8 cellular contexts compared by ENCODE assay signal in genomic region chr7:7182156-7183060, GRCh38. TPM values are rescaled to one million over a fixed set of nuclear protein-coding genes. Genes with fewer than 3 reads are reported as not detected.
DNase-seq lines count a peak whose midpoint lies in the region; ATAC-seq and TF ChIP-seq lines count a peak whose summit lies in the region.

Gene C1GALT1 (plus strand): TSS chr7:7182544. CDS start chr7:7234320, 51,776 bp downstream.

- 0 out of 22 replicates have a peak, but pooled peaks cover 0 to 4% (median 0%) of the 10 kb centered on the region in 11 experiments for H3K9me3 ChIP-seq in BLaER1 treated with 17β-estradiol and CSF1 and Interleukin-3, amounts not matched to agents 10 nM and 100 nM (replicated peaks in 1 of 11)
- H3K9me3 ChIP-seq in colonic mucosa: no peaks in the 10 kb centered on the region

- peaks cover 7 to 23% (median 14%) of the 10 kb centered on the region in 11 experiments; a peak in 17 of 22 replicates for H3K36me3 ChIP-seq in BLaER1 treated with 17β-estradiol and CSF1 and Interleukin-3, amounts not matched to agents 10 nM and 100 nM
- H3K36me3 ChIP-seq in colonic mucosa: no peaks in the 10 kb centered on the region

- peaks cover 25 to 36% (median 30%) of the 10 kb centered on the region in 10 experiments for H3K4me1 ChIP-seq in BLaER1 treated with 17β-estradiol and CSF1 and Interleukin-3, amounts not matched to agents 10 nM and 100 nM
- H3K4me1 ChIP-seq in colonic mucosa: no peaks in the 10 kb centered on the region

- H3K4me3 ChIP-seq in BLaER1 treated with 17β-estradiol and CSF1 and Interleukin-3, amounts not matched to agents 10 nM and 100 nM: peak within 1 kb of the TSS; percentile 74 to 97 (median 93)
- H3K4me3 ChIP-seq in colonic mucosa: peak within 1 kb of the TSS; percentile 84

- H3K9ac ChIP-seq in BLaER1 treated with 17β-estradiol and CSF1 and Interleukin-3, amounts not matched to agents 10 nM and 100 nM: peak within 1 kb of the TSS; percentile 86 to 95 (median 90)
- H3K9ac ChIP-seq in colonic mucosa (ENCODE audit: low read depth in 2 of 2, low read length in 2 of 2): peak within 1 kb of the TSS; percentile 98 to 100

- peaks cover 0 to 22% (median 0%) of the 10 kb centered on the region in 11 experiments; a peak in 3 of 22 replicates for H4K20me1 ChIP-seq in BLaER1 treated with 17β-estradiol and CSF1 and Interleukin-3, amounts not matched to agents 10 nM and 100 nM

- H3K27ac ChIP-seq in BLaER1 treated with 17β-estradiol and CSF1 and Interleukin-3, amounts not matched to agents 10 nM and 100 nM: peak within 1 kb of the TSS; percentile 86 to 94 (median 89)
- H3K27ac ChIP-seq in colonic mucosa: peak within 1 kb of the TSS; percentile 98
- H3K27ac ChIP-seq in layer of hippocampus (ENCODE audit: low read depth, low read length): peak within 1 kb of the TSS; percentile 98

- intact Hi-C loops in colonic mucosa (cut with DNase I): loop anchor here (10.0 kb wide), 1 partner anchor 78 kb away; no protein-coding TSS in a partner anchor

- peak; percentile 76 for ATAC-seq in HG03460 (IDR thresholded peaks at IDR 0.05; ENCODE audit: unreplicated experiment)

- DNase-seq in GM19240 (ENCODE audit: insufficient read length, low spot score): peak; percentile 60
- peak; percentile 83 for DNase-seq in NCI-H524 treated with DMSO at 0.1 percent for 48 hours (lab: John Stamatoyannopoulos, UW)
- DNase-seq in activated CD4-positive, alpha-beta T cell treated with anti-CD3 and anti-CD28 coated beads for 48 hours: peak; percentile 98
- peak; percentile 98 for DNase-seq in colonic mucosa
- DNase-seq in stimulated activated CD4-positive, alpha-beta T cell treated with anti-CD3 and anti-CD28 coated beads, Interleukin-1b, Interleukin-23, amount 100 ng/mL, for 4 hours (ENCODE audit: low read depth in 2 of 2): peak; percentile 98

- H3K4me2 ChIP-seq in BLaER1 treated with 17β-estradiol and CSF1 and Interleukin-3, amounts not matched to agents 10 nM and 100 nM: peak within 1 kb of the TSS; percentile 77 to 94 (median 86)

- H3K27me3 ChIP-seq in BLaER1 treated with 17β-estradiol and CSF1 and Interleukin-3, amounts not matched to agents 10 nM and 100 nM: no peaks in the 10 kb centered on the region
- H3K27me3 ChIP-seq in colonic mucosa (no peaks in the 10 kb centered on the region), layer of hippocampus (ENCODE audit: control insufficient read depth, insufficient read depth, low read length) (no peaks in the 10 kb centered on the region)

- no peak for TF ChIP-seq CTCF in colonic mucosa (IDR thresholded peaks at IDR 0.05)

RNA-seq across cellular contexts. Expression of gene C1GALT1, which starts in this region (rescaled TPM):
- total RNA-seq in colonic mucosa: 10 to 100 TPM; 33.9 to 39.4 TPM

Comparison
In these comparisons a context has a peak if more than half of its experiments do, and no peak if none do; other contexts are left out.
1. Peak in every context shown above with its lines: DNase-seq, ATAC-seq, H3K4me3 ChIP-seq and H3K27ac ChIP-seq.